ENCODE assay signal across 8 cellular contexts in genomic region chr3:20324664-20325478, GRCh38.
A peak's percentile ranks its signal among the peaks of the same experiment; 100 is the strongest.
DNase-seq lines count a peak whose midpoint lies in the region; ATAC-seq and TF ChIP-seq lines count a peak whose summit lies in the region.

No MANE protein-coding gene starts in this region.

- H3K4me1 ChIP-seq in Karpas-422 (ENCODE audit: low read length) (peaks cover 34% of the 10 kb centered on the region), mesendoderm (ENCODE audit: control insufficient read depth, low read depth, low read length) (no peaks in the 10 kb centered on the region), adrenal gland (replicated peaks in 1 of 2) (no peaks in the 10 kb centered on the region)

- H3K23ac ChIP-seq in mesendoderm (ENCODE audit: low read length) = no peak overlapping the region

- peaks cover 8% of the 10 kb centered on the region for H3K4me1 Mint-ChIP-seq in type B pancreatic cell (ENCODE audit: unreplicated experiment)

- H2AFZ ChIP-seq in Karpas-422 (ENCODE audit: low read length) = no peak overlapping the region

- no peak overlapping the region for H3K56ac ChIP-seq in mesendoderm (ENCODE audit: low read length)

- TF ChIP-seq CTCF in adrenal gland (IDR thresholded peaks at IDR 0.05) = no peak
- no peak for TF ChIP-seq CTCF in type B pancreatic cell (conservative IDR thresholded peaks at IDR 0.05)

- WGBS in mesendoderm (ENCODE audit: extremely low coverage, insufficient coverage, low lambda C conversion rate) = no CpG with 5 or more reads among the region's 1 CpG
- WGBS in adrenal gland, 4 donors = 41 to 78% (median 65%) methylated on average over 1 of the region's 1 CpG

- peak overlapping the region; percentile 80 for H3K18ac ChIP-seq in mesendoderm (ENCODE audit: low read length)

- DNase-seq in Karpas-422 (peak; percentile 46), mesendoderm (no peak), adrenal gland (no peak), NCI-H345 treated with DMSO at 0.1 percent for 48 hours (lab: John Stamatoyannopoulos, UW; ENCODE audit: unreplicated experiment) (no peak), type B pancreatic cell (ENCODE audit: extremely low spot score, unreplicated experiment) (no peak), COLO829 (ENCODE audit: low spot score) (no peak)

- TF ChIP-seq POLR2A in adrenal gland (IDR thresholded peaks at IDR 0.05) = no peak

- no peak overlapping the region for H3K4ac ChIP-seq in mesendoderm (ENCODE audit: low read depth, low read length)

- H3K36me3 Mint-ChIP-seq in type B pancreatic cell = no peaks in the 10 kb centered on the region

- no peaks in the 10 kb centered on the region for H4K20me1 ChIP-seq in Karpas-422 (ENCODE audit: insufficient read depth, low read depth, low read length)

- H3K27me3 Mint-ChIP-seq in type B pancreatic cell = no peaks in the 10 kb centered on the region

- no peak overlapping the region for H4K8ac ChIP-seq in mesendoderm (ENCODE audit: low read depth, low read length)

- no peaks in the 10 kb centered on the region for H3K9me2 ChIP-seq in Karpas-422 (replicated peaks; ENCODE audit: insufficient read depth, low read length)

- H3K36me3 ChIP-seq in Karpas-422 (ENCODE audit: insufficient read depth, low read length) (no peaks in the 10 kb centered on the region), mesendoderm (ENCODE audit: control insufficient read depth, insufficient read depth, low read length) (no peaks in the 10 kb centered on the region), adrenal gland (replicated peaks in 1 of 2) (no peaks in the 10 kb centered on the region)

- H3K79me2 ChIP-seq in Karpas-422 (ENCODE audit: low read length) = no peaks in the 10 kb centered on the region
- H3K79me2 ChIP-seq in mesendoderm (ENCODE audit: control insufficient read depth, insufficient read depth, low read length) = no peaks in the 10 kb centered on the region

- H3K79me1 ChIP-seq in mesendoderm (ENCODE audit: low read length) = no peaks in the 10 kb centered on the region

- intact Hi-C loops in adrenal gland (cut with DNase I) = no loop called here

- H3K27ac ChIP-seq in Karpas-422 (ENCODE audit: low read length) (no peak overlapping the region), mesendoderm (ENCODE audit: low read depth, low read length) (no peak overlapping the region), adrenal gland (no peak overlapping the region)

- no peak overlapping the region for H2AK5ac ChIP-seq in mesendoderm (ENCODE audit: low read length)

- H3K27me3 ChIP-seq in Karpas-422 (ENCODE audit: low read length) = no peaks in the 10 kb centered on the region
- no peaks in the 10 kb centered on the region for H3K27me3 ChIP-seq in mesendoderm (ENCODE audit: insufficient read depth, low read length, poor library complexity)
- no peaks in the 10 kb centered on the region for H3K27me3 ChIP-seq in adrenal gland

- no peaks in the 10 kb centered on the region for H3K9me3 Mint-ChIP-seq in type B pancreatic cell

- H3K27ac Mint-ChIP-seq in type B pancreatic cell = no peak overlapping the region

- H3K4me2 ChIP-seq in Karpas-422 (ENCODE audit: low read depth, low read length, poor library complexity, severe bottlenecking) (no peak overlapping the region), mesendoderm (ENCODE audit: low read length) (no peak overlapping the region)

- H4K5ac ChIP-seq in mesendoderm (ENCODE audit: low read length) = no peak overlapping the region

- H3K9ac ChIP-seq in Karpas-422 (ENCODE audit: low read length) (no peak overlapping the region), mesendoderm (ENCODE audit: low read length) (no peak overlapping the region)

- no peak overlapping the region for H2BK5ac ChIP-seq in mesendoderm (ENCODE audit: low read length)

- no peak overlapping the region for H3K4me3 Mint-ChIP-seq in type B pancreatic cell

- no peak overlapping the region for H3K4me3 ChIP-seq in Karpas-422 (ENCODE audit: low read length)
- no peak overlapping the region for H3K4me3 ChIP-seq in mesendoderm (ENCODE audit: low read length)
- H3K4me3 ChIP-seq in adrenal gland = no peak overlapping the region

- ATAC-seq in GM19023 (IDR thresholded peaks at IDR 0.05; ENCODE audit: unreplicated experiment) (peak; percentile 93), HG02678 (IDR thresholded peaks at IDR 0.05; ENCODE audit: unreplicated experiment) (peak; percentile 99)

- H2BK15ac ChIP-seq in mesendoderm (replicated peaks; ENCODE audit: low read depth) = no peak overlapping the region

- H2BK120ac ChIP-seq in mesendoderm (ENCODE audit: low read depth, low read length) = no peak overlapping the region

- H3K9me3 ChIP-seq in Karpas-422 (ENCODE audit: low read length) (no peaks in the 10 kb centered on the region), adrenal gland (replicated peaks in 1 of 3) (no peaks in the 10 kb centered on the region)
